Comparison of ENCODE assay signal across 9 cellular contexts in genomic region chr10:88065384-88066049, GRCh38.
A peak's percentile ranks its signal among the peaks of the same experiment; 100 is the strongest.
DNase-seq lines count a peak whose midpoint lies in the region; ATAC-seq and TF ChIP-seq lines count a peak whose summit lies in the region.
"Had no signal": no experiment of that assay in that cellular context is flagged by ENCODE, and none has a peak within 500 bp of the region (broad histone marks: within the 10 kb centered on the region; RNA-seq: fewer than 3 reads in every experiment).

No MANE protein-coding gene starts in this region.

- H3K36me3 Mint-ChIP-seq in Caco-2 (ENCODE audit: insufficient read depth, unreplicated experiment), result no peaks in the 10 kb centered on the region

- peak overlapping the region; percentile 50 for H3K4me3 ChIP-seq in DOHH2 (ENCODE audit: low read length)
- H3K4me3 ChIP-seq in muscle layer of duodenum (ENCODE audit: low read depth in 1 of 2, low read length in 2 of 2), result no peak overlapping the region
- H3K4me3 ChIP-seq in Caco-2 (ENCODE audit: low read depth, low read length), result no peak overlapping the region

- H3K4me3 Mint-ChIP-seq in Caco-2 (ENCODE audit: unreplicated experiment), result no peak overlapping the region

- POLR2A ChIA-PET in HEK293T (lab: Yijun Ruan, JAX) (no interaction called here), Caco-2 (lab: Charles Lee) (no interaction called here)

- TF ChIP-seq CTCF in DOHH2 (IDR thresholded peaks at IDR 0.05; ENCODE audit: low read depth, low read length, poor library complexity, severe bottlenecking) (no peak), Caco-2 (IDR thresholded peaks at IDR 0.05; ENCODE audit: insufficient read depth in 1 of 2, low read depth in 1 of 2, low read length in 1 of 2, severe bottlenecking in 1 of 2, unreplicated experiment in 1 of 2) (no peak)

- no TSS peak for BruUV-seq in Caco-2 (replicated peaks; lab: Mats Ljungman, UMichigan)

- no peaks in the 10 kb centered on the region for H3K27me3 Mint-ChIP-seq in Caco-2 (ENCODE audit: insufficient read depth, unreplicated experiment)

- peak overlapping the region; percentile 94 for H3K4me2 ChIP-seq in DOHH2 (ENCODE audit: low read length)

- peaks cover 31% of the 10 kb centered on the region for H3F3A ChIP-seq in DOHH2 (ENCODE audit: control insufficient read depth, insufficient read depth)

- H3K9me3 Mint-ChIP-seq in Caco-2 (ENCODE audit: unreplicated experiment), result no peaks in the 10 kb centered on the region

- peak; percentile 6 for DNase-seq in SIG-M5 (lab: John Stamatoyannopoulos, UW)
- DNase-seq in NCI-H774 (lab: John Stamatoyannopoulos, UW), result no peak
- no peak for DNase-seq in HEK293T (ENCODE audit: extremely low spot score)
- no peak for DNase-seq in Caco-2
- DNase-seq in AML-193 (lab: John Stamatoyannopoulos, UW), result no peak
- DNase-seq: caudate nucleus had no signal

- peak; percentile 2 for ATAC-seq in GM21515 (IDR thresholded peaks at IDR 0.05; ENCODE audit: unreplicated experiment)

- intact Hi-C loops in Caco-2 (cut with micrococcal nuclease; ENCODE audit: unreplicated experiment), result no loop called here

- no peak overlapping the region for H3K27ac Mint-ChIP-seq in Caco-2 (ENCODE audit: unreplicated experiment)

- peaks cover 6% of the 10 kb centered on the region for H3K4me1 Mint-ChIP-seq in Caco-2 (ENCODE audit: low read depth, unreplicated experiment)

- H3K27ac ChIP-seq in DOHH2 (ENCODE audit: low read depth, low read length) (peak overlapping the region; percentile 85), muscle layer of duodenum (ENCODE audit: low read length) (peak overlapping the region; percentile 75)

- H3K9me3 ChIP-seq in DOHH2 (ENCODE audit: control insufficient read depth, insufficient read depth, low read length), result no peaks in the 10 kb centered on the region
- no peaks in the 10 kb centered on the region for H3K9me3 ChIP-seq in muscle layer of duodenum (ENCODE audit: control insufficient read depth in 1 of 2, low read length in 2 of 2)
- no peaks in the 10 kb centered on the region for H3K9me3 ChIP-seq in Caco-2

- peaks cover 100% of the 10 kb centered on the region for H3K4me1 ChIP-seq in DOHH2 (ENCODE audit: control insufficient read depth, low read length)
- H3K4me1 ChIP-seq in muscle layer of duodenum (ENCODE audit: control insufficient read depth in 1 of 2, insufficient read depth in 2 of 2, low read length in 2 of 2), result peaks cover 9 to 25% of the 10 kb centered on the region in 2 donors
- H3K4me1 ChIP-seq in Caco-2, result peaks cover 24% of the 10 kb centered on the region

- no peaks in the 10 kb centered on the region for H4K20me1 ChIP-seq in DOHH2 (ENCODE audit: control insufficient read depth, insufficient read depth, low read depth, low read length)

- no peaks in the 10 kb centered on the region for H3K9me2 ChIP-seq in DOHH2 (replicated peaks; ENCODE audit: control insufficient read depth, low read length)

- H3K79me2 ChIP-seq in DOHH2 (ENCODE audit: control insufficient read depth, low read length), result no peaks in the 10 kb centered on the region

- H3K36me3 ChIP-seq in DOHH2 (ENCODE audit: control insufficient read depth, low read length) (peaks cover 13% of the 10 kb centered on the region), muscle layer of duodenum (ENCODE audit: control insufficient read depth in 1 of 2, insufficient read depth in 2 of 2, low read length in 2 of 2) (no peaks in the 10 kb centered on the region), Caco-2 (ENCODE audit: control insufficient read depth, insufficient read depth, low read length) (no peaks in the 10 kb centered on the region)

- CTCF ChIA-PET in HEK293T (lab: Yijun Ruan, JAX) (no interaction called here), Caco-2 (lab: Charles Lee) (no interaction called here)

- H3K27me3 ChIP-seq in DOHH2 (ENCODE audit: control insufficient read depth, low read length), result no peaks in the 10 kb centered on the region
- no peaks in the 10 kb centered on the region for H3K27me3 ChIP-seq in muscle layer of duodenum (ENCODE audit: low read depth, low read length)
- H3K27me3 ChIP-seq in Caco-2 (replicated peaks; ENCODE audit: control insufficient read depth, insufficient read depth, low read length), result no peaks in the 10 kb centered on the region

TF ChIP-seq in HEK293T, 16 proteins besides CTCF, POLR2A, EP300 and RAD21:
- TF ChIP-seq ZNF384 (IDR thresholded peaks at IDR 0.05), result no peak
- TF ChIP-seq NFRKB (IDR thresholded peaks at IDR 0.05), result no peak
- TF ChIP-seq HDGF (IDR thresholded peaks at IDR 0.05; ENCODE audit: borderline replicate concordance), result no peak
